18 cellular contexts compared by ENCODE assay signal in genomic region chr16:15967655-15968315, GRCh38. TPM values are rescaled to one million over a fixed set of nuclear protein-coding genes. Genes with fewer than 3 reads are reported as not detected.
DNase-seq lines count a peak whose midpoint lies in the region; ATAC-seq, FAIRE-seq and TF ChIP-seq lines count a peak whose summit lies in the region.
"Had no signal": no experiment of that assay in that cellular context is flagged by ENCODE, and none has a peak within 500 bp of the region (broad histone marks: within the 10 kb centered on the region; RNA-seq: fewer than 3 reads in every experiment).

No MANE protein-coding gene starts in this region.

- H3K79me1 ChIP-seq in IMR-90 (ENCODE audit: low read depth in 1 of 2, low read length in 2 of 2): peaks cover 12 to 86% of the 10 kb centered on the region in 2 experiments; a peak in 3 of 4 replicates

- TF ChIP-seq RAD21 in IMR-90 (IDR thresholded peaks at IDR 0.05; ENCODE audit: low read length) (no peak), K562 (CRISPR knock-in tag; conservative IDR thresholded peaks at IDR 0.05 in 1 of 2, IDR thresholded peaks at IDR 0.05 in 1 of 2) (no peak)

- H3K79me2 ChIP-seq in K562 (ENCODE audit: control insufficient read depth, insufficient read depth, low read length) (peaks cover 87% of the 10 kb centered on the region), parathyroid adenoma (peaks cover 12% of the 10 kb centered on the region)

- 0 out of 4 replicates have a peak overlapping the region, but pooled peaks of 1 of the 2 experiments have one; percentile 9 for H4K8ac ChIP-seq in IMR-90 (ENCODE audit: low read depth in 2 of 2, low read length in 2 of 2)

- H3K9me3 Mint-ChIP-seq in CD4-positive, alpha-beta memory T cell: peaks cover 0 to 15% (median 12%) of the 10 kb centered on the region in 8 donors

- H3K27ac ChIP-seq in CD4-positive, alpha-beta memory T cell (ENCODE audit: low read depth, low read length): no peak overlapping the region
- no peak overlapping the region for H3K27ac ChIP-seq in IMR-90 (ENCODE audit: insufficient read depth, low read length)
- H3K27ac ChIP-seq in K562 (ENCODE audit: extremely low read depth, low read depth, low read length): no peak overlapping the region
- H3K27ac ChIP-seq in parathyroid adenoma: peak overlapping the region; percentile 30

- peaks cover 36% of the 10 kb centered on the region for H3K4me1 ChIP-seq in CD4-positive, alpha-beta memory T cell (ENCODE audit: insufficient read depth, low read length)
- peaks cover 43% of the 10 kb centered on the region for H3K4me1 ChIP-seq in IMR-90 (ENCODE audit: control insufficient read depth, insufficient read depth, low read length)
- no peaks in the 10 kb centered on the region; a peak in 1 of 5 replicates for H3K4me1 ChIP-seq in K562 (replicated peaks in 1 of 2; ENCODE audit: control insufficient read depth in 2 of 2, insufficient read depth in 2 of 2, low read length in 2 of 2)
- H3K4me1 ChIP-seq in parathyroid adenoma: peaks cover 23% of the 10 kb centered on the region
- peaks cover 24% of the 10 kb centered on the region for H3K4me1 ChIP-seq in HAP-1

- in situ Hi-C loops in IMR-90 (cut with MboI; ENCODE audit: low sequenced_read_pairs) (no loop called here), K562 (cut with MboI) (no loop called here), HAP-1 (cut with MboI; ENCODE audit: low sequenced_read_pairs) (no loop called here)

- DNase-seq in CD4-positive, alpha-beta memory T cell: no peak
- no peak for DNase-seq in IMR-90
- no peak for DNase-seq in K562 (ENCODE audit: extremely low read depth in 1 of 4, low spot score in 3 of 4)
- no peak for DNase-seq in NCI-H510A (lab: John Stamatoyannopoulos, UW)
- no peak for DNase-seq in HAP-1 (ENCODE audit: low spot score in 2 of 2)
- DNase-seq: AML-193, COR-L47, DMS 273 treated with DMSO at 0.1 percent for 48 hours, DND-41, H9, KG1, NCI-H1417, NCI-H187 treated with DMSO at 0.1 percent for 48 hours, NCI-H524 treated with DMSO at 0.1 percent for 48 hours had no signal

- H3K36me3 ChIP-seq in CD4-positive, alpha-beta memory T cell (ENCODE audit: insufficient read depth, low read length): no peaks in the 10 kb centered on the region
- peaks cover 27% of the 10 kb centered on the region for H3K36me3 ChIP-seq in IMR-90 (ENCODE audit: control insufficient read depth, insufficient read depth, low read length)
- H3K36me3 ChIP-seq in K562 (ENCODE audit: control insufficient read depth, insufficient read depth, low read length): peaks cover 24% of the 10 kb centered on the region
- H3K36me3 ChIP-seq in parathyroid adenoma (ENCODE audit: control insufficient read depth, insufficient read depth, low read length): no peaks in the 10 kb centered on the region
- H3K36me3 ChIP-seq in HAP-1 (replicated peaks): peaks cover 19% of the 10 kb centered on the region

- no peak for TF ChIP-seq EP300 in K562 (IDR thresholded peaks at IDR 0.05; ENCODE audit: low read length)

- no peak overlapping the region for H3K4me3 ChIP-seq in CD4-positive, alpha-beta memory T cell (ENCODE audit: low read length in 2 of 2)
- no peak overlapping the region for H3K4me3 ChIP-seq in IMR-90 (ENCODE audit: insufficient read depth, low read depth, low read length)
- H3K4me3 ChIP-seq in K562: no peak overlapping the region
- H3K4me3 ChIP-seq in parathyroid adenoma (ENCODE audit: low read depth, low read length): peak overlapping the region; percentile 25
- H3K4me3 ChIP-seq in HAP-1: no peak overlapping the region
- H3K4me3 ChIP-seq: SJSA1 had no signal

- dilution Hi-C loops in IMR-90 (cut with HindIII; ENCODE audit: low sequenced_read_pairs, unreplicated experiment): no loop called here

- no peaks in the 10 kb centered on the region for H3K27me3 ChIP-seq in CD4-positive, alpha-beta memory T cell (ENCODE audit: insufficient read depth, low read length)
- H3K27me3 ChIP-seq in IMR-90 (ENCODE audit: control insufficient read depth, insufficient read depth, low read length) (no peaks in the 10 kb centered on the region), K562 (ENCODE audit: control insufficient read depth in 2 of 2, insufficient read depth in 2 of 2, low read length in 2 of 2) (no peaks in the 10 kb centered on the region), parathyroid adenoma (ENCODE audit: control insufficient read depth, insufficient read depth, low read length) (no peaks in the 10 kb centered on the region), HAP-1 (ENCODE audit: low read depth) (no peaks in the 10 kb centered on the region)
- H3K27me3 ChIP-seq: SJSA1 had no signal

- intact Hi-C loops in CD4-positive, alpha-beta memory T cell (cut with micrococcal nuclease): no loop called here
- intact Hi-C loops in IMR-90 (cut with micrococcal nuclease) (no loop called here), K562 (cut with micrococcal nuclease) (no loop called here)

- H3K4me1 Mint-ChIP-seq in CD4-positive, alpha-beta memory T cell: peaks cover 24 to 53% (median 41%) of the 10 kb centered on the region in 4 donors

- no peak overlapping the region for H3K14ac ChIP-seq in IMR-90 (replicated peaks; ENCODE audit: low read depth, low read length)

- no peak overlapping the region for H3K18ac ChIP-seq in IMR-90 (ENCODE audit: low read depth, low read length)

- no CpG with 5 or more reads among the region's 11 CpGs for WGBS in IMR-90 (ENCODE audit: extremely low coverage in 2 of 2, insufficient read length in 1 of 2), 2 experiments
- 92% methylated on average over 11 of the region's 11 CpGs for WGBS in K562 (ENCODE audit: insufficient coverage, low coverage, missing lambda C conversion rate)

- H3K9me3 ChIP-seq in CD4-positive, alpha-beta memory T cell (ENCODE audit: control insufficient read depth in 1 of 2, low read length in 2 of 2): no peaks in the 10 kb centered on the region
- peaks cover 3% of the 10 kb centered on the region for H3K9me3 ChIP-seq in IMR-90 (ENCODE audit: control insufficient read depth, insufficient read depth, low read length)
- H3K9me3 ChIP-seq in K562 (replicated peaks; ENCODE audit: control insufficient read depth, insufficient read depth, low read depth, low read length): peaks cover 17% of the 10 kb centered on the region
- no peaks in the 10 kb centered on the region for H3K9me3 ChIP-seq in parathyroid adenoma (ENCODE audit: control insufficient read depth, low read length)
- peaks cover 14% of the 10 kb centered on the region for H3K9me3 ChIP-seq in HAP-1
- H3K9me3 ChIP-seq: SJSA1 had no signal

- H4K20me1 ChIP-seq in IMR-90 (ENCODE audit: insufficient read depth, low read length) (peaks cover 80% of the 10 kb centered on the region), K562 (replicated peaks; ENCODE audit: control insufficient read depth, insufficient read depth, low read length) (no peaks in the 10 kb centered on the region)

- no peak overlapping the region for H2BK5ac ChIP-seq in IMR-90 (ENCODE audit: low read depth, low read length, poor library complexity, severe bottlenecking)

- H3K27ac Mint-ChIP-seq in CD4-positive, alpha-beta memory T cell: peak overlapping the region in 4 of 7 donors; percentile 13 to 80 (median 37)

- H4K5ac ChIP-seq in IMR-90 (ENCODE audit: low read depth, low read length): no peak overlapping the region

- H3K56ac ChIP-seq in IMR-90 (ENCODE audit: extremely low read depth, insufficient read depth, low read length): no peak overlapping the region

- FAIRE-seq in K562 (lab: Jason Lieb, UNC): no peak

- H3K27me3 Mint-ChIP-seq in CD4-positive, alpha-beta memory T cell: no peaks in the 10 kb centered on the region

- no peak overlapping the region for H4K91ac ChIP-seq in IMR-90 (ENCODE audit: insufficient read depth, low read depth, low read length)

- no peak overlapping the region for H3K4me3 Mint-ChIP-seq in CD4-positive, alpha-beta memory T cell
- H3K4me3 Mint-ChIP-seq: CD14-positive monocyte, H9 had no signal

- no peak overlapping the region for H2AK5ac ChIP-seq in IMR-90 (ENCODE audit: low read depth, low read length)

- no peak overlapping the region for H3K23ac ChIP-seq in IMR-90 (ENCODE audit: low read depth, low read length)

- no peak overlapping the region for H2AK9ac ChIP-seq in IMR-90 (replicated peaks; ENCODE audit: low read depth, low read length, poor library complexity)

- POLR2A ChIA-PET in CD4-positive, alpha-beta memory T cell (lab: Charles Lee; ENCODE audit: partially characterized antibody): interaction anchor here (1.7 kb wide), 1 partner anchor 17 kb away, joined by 6 read pairs; no protein-coding TSS in a partner anchor
- POLR2A ChIA-PET in IMR-90 (lab: Charles Lee; ENCODE audit: unreplicated experiment) (no interaction called here), K562 (lab: Yijun Ruan, JAX) (interaction anchor here (1.1 kb wide), 3 partner anchors 14 to 79 kb away, joined by 3 to 4 read pairs (median 3); partner anchors contain the start of gene CEP20)

- H3K9me1 ChIP-seq in IMR-90 (ENCODE audit: insufficient read depth, low read length): peaks cover 35% of the 10 kb centered on the region
- H3K9me1 ChIP-seq in K562 (ENCODE audit: control insufficient read depth, insufficient read depth, low read length): no peaks in the 10 kb centered on the region

- H3K4me2 ChIP-seq in IMR-90 (ENCODE audit: low read depth, low read length) (no peak overlapping the region), K562 (ENCODE audit: insufficient read depth, low read length) (no peak overlapping the region), parathyroid adenoma (ENCODE audit: low read length) (peak overlapping the region; percentile 46)

- TF ChIP-seq POLR2A in IMR-90 (IDR thresholded peaks at IDR 0.05; ENCODE audit: low read depth, low read length): no peak
- TF ChIP-seq POLR2A in K562 (conservative IDR thresholded peaks at IDR 0.05): no peak

- no peak overlapping the region for H3K4ac ChIP-seq in IMR-90 (ENCODE audit: low read depth, low read length)

- no peak overlapping the region for H2BK120ac ChIP-seq in IMR-90 (ENCODE audit: low read depth, low read length)

- no peak overlapping the region for H2AFZ ChIP-seq in IMR-90 (replicated peaks; ENCODE audit: low read length, poor library complexity)
- no peak overlapping the region for H2AFZ ChIP-seq in K562 (ENCODE audit: low read depth, low read length)
- no peak overlapping the region for H2AFZ ChIP-seq in parathyroid adenoma

- BruUV-seq in IMR-90 (replicated peaks; lab: Mats Ljungman, UMichigan): no TSS peak
- BruUV-seq in K562 (replicated peaks; lab: Mats Ljungman, UMichigan): no TSS peak

- CTCF ChIA-PET in CD4-positive, alpha-beta memory T cell (lab: Charles Lee; ENCODE audit: partially characterized antibody): no interaction called here
- CTCF ChIA-PET in IMR-90 (lab: Yijun Ruan, JAX) (no interaction called here), K562 (lab: Yijun Ruan, JAX; ENCODE audit: low intra/inter-chr PET ratio) (no interaction called here)

- H3K9ac ChIP-seq in IMR-90 (ENCODE audit: low read depth, low read length): no peak overlapping the region
- H3K9ac ChIP-seq in K562 (ENCODE audit: insufficient read depth in 1 of 2, low read depth in 2 of 2, low read length in 2 of 2): no peak overlapping the region
- no peak overlapping the region for H3K9ac ChIP-seq in parathyroid adenoma

- no peak overlapping the region for H2BK20ac ChIP-seq in IMR-90 (ENCODE audit: low read depth, low read length)

- TF ChIP-seq CTCF in IMR-90 (conservative IDR thresholded peaks at IDR 0.05; ENCODE audit: low read depth, low read length) (no peak), K562 (IDR thresholded peaks at IDR 0.05 in 2 of 3, conservative IDR thresholded peaks at IDR 0.05 in 1 of 3; ENCODE audit: insufficient read depth in 2 of 3, low read depth in 1 of 3, low read length in 3 of 3) (no peak), parathyroid adenoma (IDR thresholded peaks at IDR 0.05) (no peak)

- peak; percentile 12; the same call in 1 of the 2 replicates for ATAC-seq in IMR-90 (ENCODE audit: low read depth)
- no peak for ATAC-seq in K562
- no peak for ATAC-seq in HG02623 (IDR thresholded peaks at IDR 0.05; ENCODE audit: unreplicated experiment)

- H3K36me3 Mint-ChIP-seq in CD4-positive, alpha-beta memory T cell: peaks cover 19 to 40% of the 10 kb centered on the region in 2 donors

- no peak overlapping the region for H2BK15ac ChIP-seq in IMR-90 (ENCODE audit: low read depth, low read length)

RNA-seq across cellular contexts. Expression of gene ABCC1, which starts 18.4 kb away (rescaled TPM):
- 10 to 100 TPM; 57.3 to 69.9 TPM for total RNA-seq in CD4-positive, alpha-beta memory T cell
- 10 to 100 TPM in 1 of 2 donors, 1 to 10 TPM in 1; 1.9 to 11.0 TPM for polyA plus RNA-seq in CD4-positive, alpha-beta memory T cell
- total RNA-seq in IMR-90 (2012; rRNA removed): 34.4 and 39.4 TPM in 2 replicates
- polyA plus RNA-seq in IMR-90 (2012; rRNA removed): 61.8 and 66.0 TPM in 2 replicates
- polyA plus RNA-seq in IMR-90 (2012; cell fraction: cytosol; rRNA removed): 42.5 and 75.2 TPM in 2 replicates
- polyA plus RNA-seq in IMR-90 (2012; cell fraction: nucleus; rRNA removed; ENCODE audit: low replicate concordance): 126 and 203 TPM in 2 replicates
- total RNA-seq in K562 (2011; cell fraction: chromatin; rRNA removed; ENCODE audit: low replicate concordance): 141 and 264 TPM in 2 replicates
- total RNA-seq in K562 (2011; cell fraction: nucleolus; rRNA removed): 136 and 143 TPM in 2 replicates
- 122 and 132 TPM in 2 replicates for total RNA-seq in K562 (2011; cell fraction: nucleoplasm; rRNA removed)
- total RNA-seq in K562 (2014; rRNA removed): 12.5 and 15.7 TPM in 2 replicates
- total RNA-seq in K562 (2014; rRNA removed; fragmentation: Illumina TruSeq; extraction: Trizol): 9.5 and 10.0 TPM in 2 replicates
- total RNA-seq in K562 (2015; rRNA removed; fragmentation: Illumina TruSeq; extraction: Trizol): 7.4 and 8.8 TPM in 2 replicates
- 39.9 and 41.6 TPM in 2 replicates for total RNA-seq in K562 (2021)
- 9.9 and 13.8 TPM in 2 replicates for polyA plus RNA-seq in K562 (2011; rRNA removed)
- polyA plus RNA-seq in K562 (2011; cell fraction: cytosol; rRNA removed): 13.3 and 15.4 TPM in 2 replicates
- 35.3 and 52.6 TPM in 2 replicates for polyA plus RNA-seq in K562 (2011; cell fraction: nucleus; rRNA removed)
- polyA plus RNA-seq in K562 (2012): 32.3 and 37.8 TPM in 2 replicates
- polyA plus RNA-seq in K562 (2014; fragmentation: Illumina TruSeq; extraction: Trizol): 27.2 and 27.9 TPM in 2 replicates
- polyA plus RNA-seq in K562 (2014; fragmentation: Nextera tagmentation; extraction: Ambion mirVana): 1 to 10 TPM; 3.9 to 4.4 TPM
- 14.2 and 15.6 TPM in 2 replicates for polyA plus RNA-seq in K562 (2014; rRNA removed)
- polyA minus RNA-seq in K562 (2011; rRNA and poly(A)+ RNA removed): 35.0 and 39.8 TPM in 2 replicates
- polyA minus RNA-seq in K562 (2011; cell fraction: cytosol; rRNA and poly(A)+ RNA removed): 36.8 and 44.5 TPM in 2 replicates
- polyA minus RNA-seq in K562 (2011; cell fraction: nucleus; rRNA and poly(A)+ RNA removed): 28.7 and 39.2 TPM in 2 replicates
